Comparison of ENCODE assay signal across 8 cellular contexts in genomic region chrX:101097546-101098453, GRCh38. TPM values are rescaled to one million over a fixed set of nuclear protein-coding genes. Genes with fewer than 3 reads are reported as not detected.
DNase-seq lines count a peak whose midpoint lies in the region; ATAC-seq, FAIRE-seq and TF ChIP-seq lines count a peak whose summit lies in the region.

CENPI (plus strand) TSS chrX:101098204; CDS start chrX:101101071, 2,867 bp downstream.

- ATAC-seq in HG03432 (IDR thresholded peaks at IDR 0.05; ENCODE audit: unreplicated experiment): peak; percentile 100

- peak; percentile 65 for TF ChIP-seq POLR2A in GM19193 (IDR thresholded peaks at IDR 0.05; ENCODE audit: extremely low read depth, insufficient read depth, insufficient read length)

- DNase-seq in Ammon's horn (ENCODE audit: low spot score) (peak; percentile 94), NCI-H460 (ENCODE audit: extremely low read depth, low read depth) (peak; percentile 95), cerebellum (ENCODE audit: low spot score) (peak; percentile 92)
- peak; percentile 88 for DNase-seq in activated CD4-positive, CD25-positive, alpha-beta regulatory T cell treated with anti-CD3 and anti-CD28 coated beads, Interleukin-2, amount 50 U/mL, for 72 hours
- peak; percentile 83 to 84 for DNase-seq in stimulated activated CD4-positive, alpha-beta T cell treated with anti-CD3 and anti-CD28 coated beads, Interleukin-12 subunit alpha, Interleukin-12 subunit beta, amount 100 ng/mL, for 24 hours (ENCODE audit: low read depth in 2 of 2)

- peak; percentile 83 for FAIRE-seq in islet of Langerhans (lab: Jason Lieb, UNC)

RNA-seq across cellular contexts. Expression of gene CENPI, which starts in this region (rescaled TPM):
- 26.5 and 26.9 TPM in 2 replicates for total RNA-seq in NCI-H460 (2014; rRNA removed; shearing (Covaris generic))
- polyA plus RNA-seq in NCI-H460 (2014; cell fraction: nucleus; rRNA removed): 29.2 and 35.6 TPM in 2 replicates
- total RNA-seq in cerebellum: 14.4 TPM

Comparison
In these comparisons a context has a peak if more than half of its experiments do, and no peak if none do; other contexts are left out.
1. Peak in every context shown above with its lines: DNase-seq and ATAC-seq.